ENCODE assay signal across 9 cellular contexts in genomic region chr17:32659419-32659842, GRCh38.
A peak's percentile ranks its signal among the peaks of the same experiment; 100 is the strongest.
DNase-seq lines count a peak whose midpoint lies in the region; ATAC-seq and TF ChIP-seq lines count a peak whose summit lies in the region.
"Had no signal": no experiment of that assay in that cellular context is flagged by ENCODE, and none has a peak within 500 bp of the region (broad histone marks: within the 10 kb centered on the region; RNA-seq: fewer than 3 reads in every experiment).

No MANE protein-coding gene starts in this region.

- no peak overlapping the region for H3K4me3 ChIP-seq in kidney epithelial cell (ENCODE audit: low read depth, low read length)

- no peaks in the 10 kb centered on the region for H3K36me3 Mint-ChIP-seq in WTC11

- no peaks in the 10 kb centered on the region for H3K9me3 Mint-ChIP-seq in WTC11
- H3K9me3 Mint-ChIP-seq: natural killer cell treated with Interleukin-12 subunit alpha and Interleukin-12 subunit beta and Interleukin-15 and Interleukin-18, amount 100 ng/mL, for 72 hours had no signal

- no peaks in the 10 kb centered on the region for H3K27me3 Mint-ChIP-seq in WTC11 (ENCODE audit: low read depth)

- H3K4me3 Mint-ChIP-seq in WTC11 = no peak overlapping the region
- H3K4me3 Mint-ChIP-seq: natural killer cell treated with Interleukin-12 subunit alpha and Interleukin-12 subunit beta and Interleukin-15 and Interleukin-18, amount 100 ng/mL, for 72 hours had no signal

- ATAC-seq in WTC11 = peak; percentile 76
- ATAC-seq in HG03432 (IDR thresholded peaks at IDR 0.05; ENCODE audit: unreplicated experiment) = no peak

- POLR2A ChIA-PET in WTC11 (lab: Charles Lee) = no interaction called here

- no peaks in the 10 kb centered on the region for H3K36me3 ChIP-seq in kidney epithelial cell (ENCODE audit: control insufficient read depth, insufficient read depth, low read length)

- DNase-seq in DMS153 treated with DMSO at 0.1 percent for 48 hours (lab: John Stamatoyannopoulos, UW; ENCODE audit: unreplicated experiment) (peak; percentile 27), DMS153 (lab: John Stamatoyannopoulos, UW) (no peak), NCI-H2029 treated with DMSO at 0.1 percent for 48 hours (lab: John Stamatoyannopoulos, UW) (peak; percentile 5), WTC11 (ENCODE audit: low spot score) (peak; percentile 83), caudate nucleus (lab: John Stamatoyannopoulos, UW) (peak in 56 of 61 donors; percentile 8 to 92 (median 63)), kidney epithelial cell (ENCODE audit: low read depth) (peak; percentile 29)
- peak; percentile 74 to 77 for DNase-seq in stimulated activated CD4-positive, alpha-beta T cell treated with anti-CD3 and anti-CD28 coated beads, Interleukin-2, amount 100 ng/mL, for 24 hours

- H3K27ac Mint-ChIP-seq in WTC11 = no peak overlapping the region
- H3K27ac Mint-ChIP-seq: natural killer cell treated with Interleukin-12 subunit alpha and Interleukin-12 subunit beta and Interleukin-15 and Interleukin-18, amount 100 ng/mL, for 72 hours had no signal

- CTCF ChIA-PET in WTC11 (lab: Charles Lee) = interaction anchor here (0.6 to 2.0 kb wide), 56 partner anchors 9 to 407 kb away, joined by 3 to 23 read pairs (median 4); partner anchors contain the start of genes CDK5R1 and MYO1D

- TF ChIP-seq CTCF in WTC11 (IDR thresholded peaks at IDR 0.05) = peak; percentile 91
- peak; percentile 91 for TF ChIP-seq CTCF in kidney epithelial cell (IDR thresholded peaks at IDR 0.05; ENCODE audit: insufficient read depth, low read length, poor library complexity, severe bottlenecking)

- H3K27ac ChIP-seq in caudate nucleus (ENCODE audit: low read depth, low read length) = no peak overlapping the region

- H3K27me3 ChIP-seq in kidney epithelial cell (ENCODE audit: control insufficient read depth, insufficient read depth, low read length) = no peaks in the 10 kb centered on the region

- peaks cover 2% of the 10 kb centered on the region; the same call in 1 of the 2 replicates for H3K4me1 Mint-ChIP-seq in WTC11

TF ChIP-seq in WTC11, 78 proteins besides CTCF, POLR2A, EP300 and RAD21:
- TF ChIP-seq GTF2I (CRISPR knock-in tag; conservative IDR thresholded peaks at IDR 0.05) (no peak), ATF2 (CRISPR knock-in tag; IDR thresholded peaks at IDR 0.05; ENCODE audit: borderline replicate concordance, low read depth) (no peak), ZNF512 (CRISPR knock-in tag; IDR thresholded peaks at IDR 0.05; ENCODE audit: borderline replicate concordance) (no peak), ZNF232 (CRISPR knock-in tag; IDR thresholded peaks at IDR 0.05) (no peak), ZSCAN18 (CRISPR knock-in tag; IDR thresholded peaks at IDR 0.05) (no peak), ESRRA (CRISPR knock-in tag; IDR thresholded peaks at IDR 0.05; ENCODE audit: borderline replicate concordance) (no peak), OVOL2 (CRISPR knock-in tag; IDR thresholded peaks at IDR 0.05; ENCODE audit: borderline replicate concordance) (no peak), FOXK1 (CRISPR knock-in tag; IDR thresholded peaks at IDR 0.05) (no peak), ZNF416 (CRISPR knock-in tag; IDR thresholded peaks at IDR 0.05) (no peak), E2F1 (CRISPR knock-in tag; IDR thresholded peaks at IDR 0.05) (no peak), SMAD3 (CRISPR knock-in tag; IDR thresholded peaks at IDR 0.05; ENCODE audit: borderline replicate concordance) (no peak), FOXJ3 (CRISPR knock-in tag; IDR thresholded peaks at IDR 0.05; ENCODE audit: borderline replicate concordance) (no peak), ZNF219 (CRISPR knock-in tag; IDR thresholded peaks at IDR 0.05; ENCODE audit: borderline replicate concordance) (no peak), SOX15 (CRISPR knock-in tag; IDR thresholded peaks at IDR 0.05) (no peak), ZNF532 (CRISPR knock-in tag; IDR thresholded peaks at IDR 0.05; ENCODE audit: borderline replicate concordance) (no peak)
